Comparison of ENCODE assay signal across 8 cellular contexts in the genomic region with DNA sequence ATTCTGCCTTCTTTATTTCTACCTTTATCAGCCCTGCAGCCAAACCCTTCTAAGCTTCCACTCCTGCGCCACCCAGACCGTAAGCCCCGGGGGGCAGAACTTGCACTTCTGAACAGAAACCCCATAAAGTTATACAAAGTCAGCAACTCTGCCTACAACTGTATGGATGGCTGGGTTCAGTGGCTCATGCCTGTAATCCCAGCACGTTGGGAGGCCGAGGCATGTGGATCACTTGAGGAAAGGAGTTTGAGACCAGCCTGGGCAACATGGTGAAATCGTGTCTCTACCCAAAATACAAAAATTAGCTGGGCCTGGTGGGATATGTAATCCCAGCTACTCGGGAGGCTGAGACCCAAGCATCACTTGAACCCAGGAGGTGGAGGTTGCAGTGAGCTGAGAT. TPM values are rescaled to one million over a fixed set of nuclear protein-coding genes. Genes with fewer than 3 reads are reported as not detected.
DNase-seq lines count a peak whose midpoint lies in the region; ATAC-seq and TF ChIP-seq lines count a peak whose summit lies in the region.

No MANE protein-coding gene starts in this region.

- DNase-seq in CD8-positive, alpha-beta T cell, result no peak
- DNase-seq in Peyer's patch, result no peak
- no peak for DNase-seq in esophagus muscularis mucosa (ENCODE audit: extremely low spot score)
- DNase-seq in psoas muscle, result no peak
- DNase-seq in cerebellar cortex (ENCODE audit: low spot score), result no peak
- no peak for DNase-seq in activated gamma-delta T cell treated with Interleukin-2 at 50 U/mL for 16 hours

- H3K27me3 Mint-ChIP-seq in CD8-positive, alpha-beta T cell (ENCODE audit: low read depth), result no peaks in the 10 kb centered on the region

- intact Hi-C loops in CD8-positive, alpha-beta T cell (cut with DNase I, micrococcal nuclease), result no loop called here
- intact Hi-C loops in esophagus muscularis mucosa (cut with DNase I) (no loop called here), psoas muscle (cut with DNase I) (no loop called here)

- TF ChIP-seq EP300 in esophagus muscularis mucosa (IDR thresholded peaks at IDR 0.05), result no peak

- peaks cover 51% of the 10 kb centered on the region for H3K36me3 Mint-ChIP-seq in CD8-positive, alpha-beta T cell

- POLR2A ChIA-PET in CD8-positive, alpha-beta T cell (lab: Charles Lee), result interaction anchor here (1.0 to 1.9 kb wide), 4 partner anchors 10 to 63 kb away, joined by 4 to 9 read pairs (median 8); a partner anchor contains a TSS

- H3K27me3 ChIP-seq in CD8-positive, alpha-beta T cell (ENCODE audit: insufficient read depth, low read length), result no peaks in the 10 kb centered on the region
- no peaks in the 10 kb centered on the region for H3K27me3 ChIP-seq in Peyer's patch
- H3K27me3 ChIP-seq in esophagus muscularis mucosa, result no peaks in the 10 kb centered on the region
- H3K27me3 ChIP-seq in psoas muscle (ENCODE audit: insufficient read depth in 3 of 3, low read length in 2 of 3), result no peaks in the 10 kb centered on the region

- peaks cover 90% of the 10 kb centered on the region for H3K4me1 Mint-ChIP-seq in CD8-positive, alpha-beta T cell (ENCODE audit: low read depth)

- CTCF ChIA-PET in CD8-positive, alpha-beta T cell (lab: Charles Lee), result interaction anchor here (0.7 to 5.2 kb wide), 23 partner anchors 9 to 173 kb away, joined by 3 to 61 read pairs (median 4); a partner anchor contains a TSS

- no peaks in the 10 kb centered on the region for H3K9me3 ChIP-seq in CD8-positive, alpha-beta T cell (ENCODE audit: low read length)
- H3K9me3 ChIP-seq in Peyer's patch (no peaks in the 10 kb centered on the region), esophagus muscularis mucosa (no peaks in the 10 kb centered on the region), psoas muscle (no peaks in the 10 kb centered on the region)

- TF ChIP-seq POLR2A in Peyer's patch (IDR thresholded peaks at IDR 0.05) (no peak), esophagus muscularis mucosa (IDR thresholded peaks at IDR 0.05; ENCODE audit: low read depth) (no peak)

- no peaks in the 10 kb centered on the region for H3K9me3 Mint-ChIP-seq in CD8-positive, alpha-beta T cell

- peaks cover 92% of the 10 kb centered on the region for H3K4me1 ChIP-seq in CD8-positive, alpha-beta T cell (ENCODE audit: insufficient read depth, low read length)
- H3K4me1 ChIP-seq in Peyer's patch (peaks cover 5 to 44% (median 19%) of the 10 kb centered on the region in 4 donors), esophagus muscularis mucosa (peaks cover 76 to 96% (median 86%) of the 10 kb centered on the region in 4 donors), psoas muscle (peaks cover 69% of the 10 kb centered on the region)

- no peak for ATAC-seq in CD8-positive, alpha-beta T cell
- ATAC-seq in psoas muscle, result no peak
- no peak for ATAC-seq in GM18520 (IDR thresholded peaks at IDR 0.05; ENCODE audit: unreplicated experiment)
- ATAC-seq in GM21367 (IDR thresholded peaks at IDR 0.05; ENCODE audit: unreplicated experiment), result no peak

- no peak overlapping the region for H3K4me3 Mint-ChIP-seq in CD8-positive, alpha-beta T cell

- no peak for TF ChIP-seq CTCF in CD8-positive, alpha-beta T cell (IDR thresholded peaks at IDR 0.05)
- TF ChIP-seq CTCF in Peyer's patch (IDR thresholded peaks at IDR 0.05) (no peak), esophagus muscularis mucosa (IDR thresholded peaks at IDR 0.05) (no peak), psoas muscle (IDR thresholded peaks at IDR 0.05) (no peak)

- no peaks in the 10 kb centered on the region for H3K36me3 ChIP-seq in CD8-positive, alpha-beta T cell (ENCODE audit: insufficient read depth, low read length)
- H3K36me3 ChIP-seq in Peyer's patch, result no peaks in the 10 kb centered on the region
- H3K36me3 ChIP-seq in esophagus muscularis mucosa, result peaks cover 0 to 4% (median 0%) of the 10 kb centered on the region in 4 donors
- peaks cover 0 to 7% of the 10 kb centered on the region in 2 donors for H3K36me3 ChIP-seq in psoas muscle (ENCODE audit: insufficient read depth in 1 of 2, low read depth in 1 of 2)

- H3K27ac ChIP-seq in CD8-positive, alpha-beta T cell (ENCODE audit: low read depth, low read length), result no peak overlapping the region
- H3K27ac ChIP-seq in Peyer's patch, result peak overlapping the region in 3 of 4 donors; percentile 12 to 62 (median 53)
- peak overlapping the region; percentile 79 to 85 (median 84) for H3K27ac ChIP-seq in esophagus muscularis mucosa (replicated peaks in 1 of 4)
- peak overlapping the region; percentile 20 for H3K27ac ChIP-seq in psoas muscle

- H3K27ac Mint-ChIP-seq in CD8-positive, alpha-beta T cell, result peak overlapping the region; percentile 83

- 49% methylated on average over 7 of the region's 7 CpGs for WGBS in esophagus muscularis mucosa
- WGBS in psoas muscle, 3 donors, result 63 to 74% (median 65%) methylated on average over 7 of the region's 7 CpGs

- H3K4me3 ChIP-seq in CD8-positive, alpha-beta T cell (ENCODE audit: low read depth, low read length), result no peak overlapping the region
- H3K4me3 ChIP-seq in Peyer's patch, result no peak overlapping the region
- peak overlapping the region in 2 of 4 donors; percentile 12 to 17 for H3K4me3 ChIP-seq in esophagus muscularis mucosa
- no peak overlapping the region for H3K4me3 ChIP-seq in psoas muscle

RNA-seq across cellular contexts. Expression of a gene that starts 10.4 kb away (rescaled TPM):
- total RNA-seq in CD8-positive, alpha-beta T cell, result 100 to 1,000 TPM; 109 to 118 TPM
- total RNA-seq in Peyer's patch (100 to 1,000 TPM in 2 of 4 donors, 10 to 100 TPM in 2; 59.7 to 104 (median 91.1) TPM), esophagus muscularis mucosa (100 to 1,000 TPM in 2 of 4 donors, 10 to 100 TPM in 2; 92.2 to 127 (median 102) TPM), psoas muscle (10 to 100 TPM; 48.4 to 50.0 (median 48.9) TPM)
- 10 to 100 TPM; 40.5 to 71.7 (median 43.9) TPM for polyA plus RNA-seq in psoas muscle

RNA-seq across cellular contexts. Expression of a gene that starts 53.5 kb away (rescaled TPM):
- 10 to 100 TPM; 28.0 to 33.1 TPM for total RNA-seq in CD8-positive, alpha-beta T cell
- 10 to 100 TPM in 3 of 4 donors, 1 to 10 TPM in 1; 9.5 to 44.6 (median 24.4) TPM for total RNA-seq in Peyer's patch
- 10 to 100 TPM in 3 of 4 donors, 1 to 10 TPM in 1; 5.5 to 16.1 (median 15.2) TPM for total RNA-seq in esophagus muscularis mucosa
- 1 to 10 TPM; 1.3 to 2.9 (median 1.5) TPM for total RNA-seq in psoas muscle
- polyA plus RNA-seq in psoas muscle, result 1 to 10 TPM; 1.2 to 1.7 (median 1.5) TPM
